1 cellular context compared by ENCODE assay signal in the genomic region with DNA sequence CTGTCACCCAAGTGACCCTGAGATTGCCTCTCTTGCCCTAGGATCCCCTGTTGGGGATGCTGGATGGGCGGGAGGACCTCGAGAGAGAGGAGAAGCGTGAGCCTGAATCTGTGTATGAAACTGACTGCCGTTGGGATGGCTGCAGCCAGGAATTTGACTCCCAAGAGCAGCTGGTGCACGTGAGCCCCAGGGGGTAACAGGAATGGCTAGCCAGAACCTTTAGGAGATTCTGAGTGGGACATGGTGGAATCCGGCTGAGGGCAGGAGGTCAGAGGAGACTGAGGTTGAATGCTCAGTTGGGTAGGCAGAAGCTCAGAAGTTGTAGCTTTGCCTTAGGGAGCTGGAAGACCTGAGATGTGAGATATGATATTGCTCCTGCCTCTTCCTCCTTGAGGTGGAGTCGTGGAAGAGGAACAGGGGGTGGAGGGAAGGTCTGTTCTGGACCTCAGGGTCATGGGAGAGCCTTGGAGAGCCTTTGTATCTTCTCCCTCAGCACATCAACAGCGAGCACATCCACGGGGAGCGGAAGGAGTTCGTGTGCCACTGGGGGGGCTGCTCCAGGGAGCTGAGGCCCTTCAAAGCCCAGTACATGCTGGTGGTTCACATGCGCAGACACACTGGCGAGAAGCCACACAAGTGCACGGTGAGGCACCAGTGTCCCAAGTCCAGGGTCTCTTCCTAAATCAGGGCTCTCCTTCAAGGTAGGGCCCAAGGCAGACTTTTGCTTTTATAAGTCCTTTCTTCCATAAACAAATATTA.
TF ChIP-seq lines count a peak whose summit lies in the region.

No MANE protein-coding gene starts in this region.

TF ChIP-seq in H1, 55 proteins besides CTCF, POLR2A, EP300 and RAD21:
- TF ChIP-seq, protein P1, sequence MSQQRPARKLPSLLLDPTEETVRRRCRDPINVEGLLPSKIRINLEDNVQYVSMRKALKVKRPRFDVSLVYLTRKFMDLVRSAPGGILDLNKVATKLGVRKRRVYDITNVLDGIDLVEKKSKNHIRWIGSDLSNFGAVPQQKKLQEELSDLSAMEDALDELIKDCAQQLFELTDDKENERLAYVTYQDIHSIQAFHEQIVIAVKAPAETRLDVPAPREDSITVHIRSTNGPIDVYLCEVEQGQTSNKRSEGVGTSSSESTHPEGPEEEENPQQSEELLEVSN (IDR thresholded peaks at IDR 0.05) = no peak
- TF ChIP-seq, protein P2, sequence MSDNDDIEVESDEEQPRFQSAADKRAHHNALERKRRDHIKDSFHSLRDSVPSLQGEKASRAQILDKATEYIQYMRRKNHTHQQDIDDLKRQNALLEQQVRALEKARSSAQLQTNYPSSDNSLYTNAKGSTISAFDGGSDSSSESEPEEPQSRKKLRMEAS (IDR thresholded peaks at IDR 0.05) = no peak
- TF ChIP-seq SP4 (IDR thresholded peaks at IDR 0.05; ENCODE audit: low read length) (no peak), JUND (IDR thresholded peaks at IDR 0.05; ENCODE audit: low read length) (no peak), TCF12 (IDR thresholded peaks at IDR 0.05; ENCODE audit: low read depth, low read length) (no peak), BRCA1 (IDR thresholded peaks at IDR 0.05; ENCODE audit: low read depth, low read length) (no peak), SP1 (IDR thresholded peaks at IDR 0.05; ENCODE audit: low read depth, low read length) (no peak), CEBPB (IDR thresholded peaks at IDR 0.05; ENCODE audit: low read depth, low read length) (no peak), CBX8 (IDR thresholded peaks at IDR 0.05; ENCODE audit: borderline replicate concordance, low read depth, low read length) (no peak), TBP (IDR thresholded peaks at IDR 0.05; ENCODE audit: low read depth, low read length) (no peak), GTF2F1 (IDR thresholded peaks at IDR 0.05; ENCODE audit: borderline replicate concordance, low read depth, low read length) (no peak), TAF1 (IDR thresholded peaks at IDR 0.05; ENCODE audit: low read depth, low read length) (no peak), POU5F1 (IDR thresholded peaks at IDR 0.05; ENCODE audit: low read depth, low read length) (no peak), HDAC2 (IDR thresholded peaks at IDR 0.05; ENCODE audit: borderline replicate concordance in 1 of 2, low read depth in 2 of 2, low read length in 2 of 2) (no peak), RNF2 (IDR thresholded peaks at IDR 0.05; ENCODE audit: borderline replicate concordance, low read depth, low read length, missing control alignments, poor library complexity, severe bottlenecking) (no peak), CHD2 (IDR thresholded peaks at IDR 0.05; ENCODE audit: low read length) (no peak)
- TF ChIP-seq, protein P3, sequence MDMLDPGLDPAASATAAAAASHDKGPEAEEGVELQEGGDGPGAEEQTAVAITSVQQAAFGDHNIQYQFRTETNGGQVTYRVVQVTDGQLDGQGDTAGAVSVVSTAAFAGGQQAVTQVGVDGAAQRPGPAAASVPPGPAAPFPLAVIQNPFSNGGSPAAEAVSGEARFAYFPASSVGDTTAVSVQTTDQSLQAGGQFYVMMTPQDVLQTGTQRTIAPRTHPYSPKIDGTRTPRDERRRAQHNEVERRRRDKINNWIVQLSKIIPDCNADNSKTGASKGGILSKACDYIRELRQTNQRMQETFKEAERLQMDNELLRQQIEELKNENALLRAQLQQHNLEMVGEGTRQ (IDR thresholded peaks at IDR 0.05; ENCODE audit: low read length) = no peak
TF ChIP-seq in H1: peak in this region for 0.
